Comparison of ENCODE assay signal across 8 cellular contexts in genomic region chr5:93899026-93899600, GRCh38.
DNase-seq lines count a peak whose midpoint lies in the region; ATAC-seq and TF ChIP-seq lines count a peak whose summit lies in the region.

No MANE protein-coding gene starts in this region.

- WGBS in lower leg skin, 2 donors = 93 to 94% methylated on average over 1 of the region's 1 CpG

- no peak for TF ChIP-seq POLR2A in lower leg skin (IDR thresholded peaks at IDR 0.05)

- H3K36me3 ChIP-seq in H7 (replicated peaks; ENCODE audit: control insufficient read depth, insufficient read depth, low read length) = no peaks in the 10 kb centered on the region

- peak; percentile 42 for TF ChIP-seq CTCF in LNCaP clone FGC (IDR thresholded peaks at IDR 0.05; ENCODE audit: control insufficient read depth, extremely low read depth, insufficient read depth)
- peak; percentile 6 for TF ChIP-seq CTCF in foreskin fibroblast (IDR thresholded peaks at IDR 0.05; ENCODE audit: low read depth, low read length)
- no peak for TF ChIP-seq CTCF in lower leg skin (IDR thresholded peaks at IDR 0.05)

- peak; percentile 90 for ATAC-seq in GM21526 (IDR thresholded peaks at IDR 0.05; ENCODE audit: low FRiP score, unreplicated experiment)

- H3K4me3 ChIP-seq in LNCaP clone FGC (ENCODE audit: low read depth, low read length) (no peak overlapping the region), foreskin fibroblast (ENCODE audit: low read depth in 1 of 2, low read length in 2 of 2) (no peak overlapping the region), H7 (ENCODE audit: insufficient read depth, low read depth, low read length) (no peak overlapping the region), lower leg skin (ENCODE audit: low read depth, poor library complexity, severe bottlenecking) (no peak overlapping the region)

- peak; percentile 18 for DNase-seq in EL
- no peak for DNase-seq in LNCaP clone FGC (ENCODE audit: low read depth)
- DNase-seq in foreskin fibroblast = peak in 1 of 2 donors; percentile 21
- no peak for DNase-seq in H7
- no peak for DNase-seq in SKM-1 (lab: John Stamatoyannopoulos, UW; ENCODE audit: unreplicated experiment)
- DNase-seq in NCI-H2107 treated with DMSO at 0.1 percent for 48 hours (lab: John Stamatoyannopoulos, UW; ENCODE audit: unreplicated experiment) = no peak
- no peak for DNase-seq in lower leg skin (ENCODE audit: low spot score in 2 of 2)

- intact Hi-C loops in lower leg skin (cut with DNase I; ENCODE audit: low total_unique reads) = no loop called here

- no peaks in the 10 kb centered on the region for H3K27me3 ChIP-seq in H7 (ENCODE audit: control insufficient read depth, insufficient read depth, low read length)

Comparison
In these comparisons a context has a peak if more than half of its experiments do, and no peak if none do; other contexts are left out.
1. CTCF ChIP-seq: peak in LNCaP clone FGC (single experiment) and foreskin fibroblast (single experiment); none in lower leg skin (0 of 3).